In genomic region chr2:71618327-71619113, GRCh38 we compare ENCODE assay signal across 12 cellular contexts.
DNase-seq lines count a peak whose midpoint lies in the region; ATAC-seq and TF ChIP-seq lines count a peak whose summit lies in the region.
"Had no signal": no experiment of that assay in that cellular context is flagged by ENCODE, and none has a peak within 500 bp of the region (broad histone marks: within the 10 kb centered on the region; RNA-seq: fewer than 3 reads in every experiment).

No MANE protein-coding gene starts in this region.

- intact Hi-C loops in stomach (cut with DNase I; ENCODE audit: low total_unique reads) (no loop called here), spleen (cut with DNase I; ENCODE audit: low total_unique reads) (no loop called here)

- no peak overlapping the region for H3K4me3 ChIP-seq in gastroesophageal sphincter
- no peak overlapping the region for H3K4me3 ChIP-seq in stomach
- no peak overlapping the region for H3K4me3 ChIP-seq in spleen
- H3K4me3 ChIP-seq: left lung had no signal

- no peak for TF ChIP-seq CTCF in gastroesophageal sphincter (IDR thresholded peaks at IDR 0.05)
- TF ChIP-seq CTCF in stomach (IDR thresholded peaks at IDR 0.05), result no peak
- TF ChIP-seq CTCF in spleen (IDR thresholded peaks at IDR 0.05 in 8 of 11, conservative IDR thresholded peaks at IDR 0.05 in 3 of 11), result no peak

- peak; percentile 30 for ATAC-seq in gastroesophageal sphincter
- ATAC-seq: left lung, PC-3 had no signal

- DNase-seq in activated CD8-positive, alpha-beta memory T cell treated with anti-CD3 and anti-CD28 coated beads for 24 hours, result peak; percentile 37
- DNase-seq in activated CD8-positive, alpha-beta memory T cell treated with anti-CD3 and anti-CD28 coated beads, Interleukin-2, amount 50 U/mL, for 4 hours, result no peak
- DNase-seq in SK-N-DZ (ENCODE audit: low spot score) (peak; percentile 27), stomach (peak; percentile 21), spleen (no peak), DMS114 treated with DMSO at 0.1 percent for 48 hours (lab: John Stamatoyannopoulos, UW; ENCODE audit: unreplicated experiment) (no peak), NCI-H146 treated with DMSO at 0.1 percent for 48 hours (lab: John Stamatoyannopoulos, UW; ENCODE audit: unreplicated experiment) (no peak)
- DNase-seq: EL, NCI-H2107, PC-3 had no signal

- H3K4me1 ChIP-seq in gastroesophageal sphincter, result peaks cover 0 to 27% (median 3%) of the 10 kb centered on the region in 3 donors
- peaks cover 4 to 29% (median 13%) of the 10 kb centered on the region in 4 donors for H3K4me1 ChIP-seq in stomach
- H3K4me1 ChIP-seq in spleen, result peaks cover 11 to 47% (median 30%) of the 10 kb centered on the region in 6 donors

- TF ChIP-seq POLR2A in gastroesophageal sphincter (IDR thresholded peaks at IDR 0.05) (no peak), stomach (IDR thresholded peaks at IDR 0.05) (no peak), spleen (IDR thresholded peaks at IDR 0.05) (no peak)

- WGBS in gastroesophageal sphincter (ENCODE audit: low coverage in 1 of 2), 2 donors, result 42 to 78% methylated on average over 4 to 7 of the region's 12 CpGs
- 46 to 59% (median 58%) methylated on average over 11 to 12 of the region's 12 CpGs for WGBS in stomach, 5 donors
- 67 to 77% (median 76%) methylated on average over 11 to 12 of the region's 12 CpGs for WGBS in spleen, 5 donors

- TF ChIP-seq EP300 in gastroesophageal sphincter (IDR thresholded peaks at IDR 0.05), result no peak
- TF ChIP-seq EP300 in stomach (IDR thresholded peaks at IDR 0.05), result no peak

- no peaks in the 10 kb centered on the region for H3K27me3 ChIP-seq in gastroesophageal sphincter
- no peaks in the 10 kb centered on the region for H3K27me3 ChIP-seq in stomach
- H3K27me3 ChIP-seq in spleen (replicated peaks in 1 of 7), result no peaks in the 10 kb centered on the region
- H3K27me3 ChIP-seq: left lung had no signal

- H3K27ac ChIP-seq in gastroesophageal sphincter (peak overlapping the region in 1 of 4 donors; percentile 24), stomach (peak overlapping the region in 1 of 5 donors; percentile 42), spleen (peak overlapping the region in 1 of 8 donors; percentile 18)
- H3K27ac ChIP-seq: left lung had no signal

- H3K36me3 ChIP-seq in gastroesophageal sphincter, result peaks cover 0 to under 1% of the 10 kb centered on the region in 2 donors
- H3K36me3 ChIP-seq in stomach, result peaks cover 0 to 4% (median 0%) of the 10 kb centered on the region in 4 donors
- H3K36me3 ChIP-seq in spleen, result peaks cover 0 to 64% (median 0%) of the 10 kb centered on the region in 6 donors

- no peaks in the 10 kb centered on the region for H3K9me3 ChIP-seq in gastroesophageal sphincter
- no peaks in the 10 kb centered on the region for H3K9me3 ChIP-seq in stomach
- H3K9me3 ChIP-seq in spleen, result no peaks in the 10 kb centered on the region
- H3K9me3 ChIP-seq: left lung had no signal

Comparison
In these comparisons a context has a peak if more than half of its experiments do, and no peak if none do; other contexts are left out.
1. DNase-seq: peak in activated CD8-positive, alpha-beta memory T cell treated with anti-CD3 and anti-CD28 coated beads for 24 hours (single experiment), SK-N-DZ (single experiment) and stomach (single experiment); none in activated CD8-positive, alpha-beta memory T cell treated with anti-CD3 and anti-CD28 coated beads, Interleukin-2, amount 50 U/mL, for 4 hours (single experiment), spleen (single experiment), DMS114 treated with DMSO at 0.1 percent for 48 hours (single experiment) and NCI-H146 treated with DMSO at 0.1 percent for 48 hours (single experiment).